1 cellular context compared by ENCODE assay signal in the genomic region with DNA sequence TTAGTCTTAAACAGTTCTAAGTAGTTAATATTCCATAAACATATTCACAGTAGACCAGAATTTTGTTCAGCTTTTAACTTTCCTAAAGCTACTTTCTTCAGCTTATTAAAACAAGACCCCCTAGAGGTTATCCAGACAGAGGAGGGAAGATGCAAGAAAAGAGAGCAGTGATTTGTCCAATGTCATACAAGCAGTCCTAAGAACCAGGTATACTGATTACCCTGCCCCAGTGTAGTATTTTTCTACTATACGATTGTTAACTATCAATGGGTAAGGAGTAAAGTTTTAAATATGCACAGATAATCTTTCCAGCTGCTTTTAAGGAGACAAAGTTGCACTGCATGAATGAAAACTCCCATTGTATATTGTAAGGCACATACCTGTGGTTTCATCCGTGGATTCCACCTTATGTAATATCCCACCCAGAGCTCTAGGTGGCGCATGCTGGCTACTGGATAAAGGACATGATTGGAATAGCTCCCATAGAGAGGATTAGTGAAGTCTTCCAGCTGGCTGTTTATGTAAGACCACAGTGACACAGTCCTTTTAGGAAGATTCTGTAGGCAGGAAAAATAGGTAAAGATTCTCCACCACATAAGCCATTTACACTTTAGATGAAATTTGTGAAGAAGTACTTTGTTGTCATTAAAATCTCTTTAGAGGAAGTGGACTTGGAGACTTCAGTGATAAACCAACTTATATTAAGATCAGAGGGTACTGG.
TF ChIP-seq lines count a peak whose summit lies in the region.

No MANE protein-coding gene starts in this region.

TF ChIP-seq in WTC11, 78 proteins besides CTCF, POLR2A, EP300 and RAD21 (continued from another document):
- TF ChIP-seq, protein P1, sequence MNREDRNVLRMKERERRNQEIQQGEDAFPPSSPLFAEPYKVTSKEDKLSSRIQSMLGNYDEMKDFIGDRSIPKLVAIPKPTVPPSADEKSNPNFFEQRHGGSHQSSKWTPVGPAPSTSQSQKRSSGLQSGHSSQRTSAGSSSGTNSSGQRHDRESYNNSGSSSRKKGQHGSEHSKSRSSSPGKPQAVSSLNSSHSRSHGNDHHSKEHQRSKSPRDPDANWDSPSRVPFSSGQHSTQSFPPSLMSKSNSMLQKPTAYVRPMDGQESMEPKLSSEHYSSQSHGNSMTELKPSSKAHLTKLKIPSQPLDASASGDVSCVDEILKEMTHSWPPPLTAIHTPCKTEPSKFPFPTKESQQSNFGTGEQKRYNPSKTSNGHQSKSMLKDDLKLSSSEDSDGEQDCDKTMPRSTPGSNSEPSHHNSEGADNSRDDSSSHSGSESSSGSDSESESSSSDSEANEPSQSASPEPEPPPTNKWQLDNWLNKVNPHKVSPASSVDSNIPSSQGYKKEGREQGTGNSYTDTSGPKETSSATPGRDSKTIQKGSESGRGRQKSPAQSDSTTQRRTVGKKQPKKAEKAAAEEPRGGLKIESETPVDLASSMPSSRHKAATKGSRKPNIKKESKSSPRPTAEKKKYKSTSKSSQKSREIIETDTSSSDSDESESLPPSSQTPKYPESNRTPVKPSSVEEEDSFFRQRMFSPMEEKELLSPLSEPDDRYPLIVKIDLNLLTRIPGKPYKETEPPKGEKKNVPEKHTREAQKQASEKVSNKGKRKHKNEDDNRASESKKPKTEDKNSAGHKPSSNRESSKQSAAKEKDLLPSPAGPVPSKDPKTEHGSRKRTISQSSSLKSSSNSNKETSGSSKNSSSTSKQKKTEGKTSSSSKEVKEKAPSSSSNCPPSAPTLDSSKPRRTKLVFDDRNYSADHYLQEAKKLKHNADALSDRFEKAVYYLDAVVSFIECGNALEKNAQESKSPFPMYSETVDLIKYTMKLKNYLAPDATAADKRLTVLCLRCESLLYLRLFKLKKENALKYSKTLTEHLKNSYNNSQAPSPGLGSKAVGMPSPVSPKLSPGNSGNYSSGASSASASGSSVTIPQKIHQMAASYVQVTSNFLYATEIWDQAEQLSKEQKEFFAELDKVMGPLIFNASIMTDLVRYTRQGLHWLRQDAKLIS (CRISPR knock-in tag; IDR thresholded peaks at IDR 0.05; ENCODE audit: borderline replicate concordance), result no peak
- TF ChIP-seq TCF7 (CRISPR knock-in tag; IDR thresholded peaks at IDR 0.05; ENCODE audit: low read depth) (no peak), ZNF263 (CRISPR knock-in tag; IDR thresholded peaks at IDR 0.05; ENCODE audit: low read depth) (no peak), RORB (CRISPR knock-in tag; IDR thresholded peaks at IDR 0.05) (no peak), SOX15 (CRISPR knock-in tag; IDR thresholded peaks at IDR 0.05) (no peak), MXD4 (CRISPR knock-in tag; IDR thresholded peaks at IDR 0.05; ENCODE audit: borderline replicate concordance) (no peak)
